17 cellular contexts compared by ENCODE assay signal in genomic region chr15:55661431-55661830, GRCh38.
DNase-seq lines count a peak whose midpoint lies in the region; ATAC-seq and FAIRE-seq lines count a peak whose summit lies in the region.
"Had no signal": no experiment of that assay in that cellular context is flagged by ENCODE, and none has a peak within 500 bp of the region (broad histone marks: within the 10 kb centered on the region; RNA-seq: fewer than 3 reads in every experiment).

No MANE protein-coding gene starts in this region.

- H3K36me3 ChIP-seq in iPS DF 6.9 (ENCODE audit: control insufficient read depth, insufficient read depth, low read length), result no peaks in the 10 kb centered on the region

- intact Hi-C loops in activated naive CD4-positive, alpha-beta T cell treated with anti-CD3 and anti-CD28 coated beads for 36 hours (cut with micrococcal nuclease), result no loop called here

- H3K27me3 Mint-ChIP-seq in activated naive CD4-positive, alpha-beta T cell treated with anti-CD3 and anti-CD28 coated beads for 36 hours (ENCODE audit: low read depth), result no peaks in the 10 kb centered on the region
- H3K27me3 Mint-ChIP-seq in stimulated activated memory B cell treated with anti-CD40 and anti-IgM and Interleukin-4, amounts not matched to agents 10 μg/mL and 1 μg/mL and 100 μg/mL, for 72 hours, result no peaks in the 10 kb centered on the region

- no peaks in the 10 kb centered on the region for H3K9me3 Mint-ChIP-seq in activated naive CD4-positive, alpha-beta T cell treated with anti-CD3 and anti-CD28 coated beads for 36 hours
- no peaks in the 10 kb centered on the region for H3K9me3 Mint-ChIP-seq in stimulated activated memory B cell treated with anti-CD40 and anti-IgM and Interleukin-4, amounts not matched to agents 10 μg/mL and 1 μg/mL and 100 μg/mL, for 72 hours

- H3K9me3 ChIP-seq in iPS DF 6.9 (ENCODE audit: control insufficient read depth, insufficient read depth, low read length), result no peaks in the 10 kb centered on the region

- H3K4me1 ChIP-seq in iPS DF 6.9 (ENCODE audit: control insufficient read depth, insufficient read depth, low read length), result peaks cover 4% of the 10 kb centered on the region; the same call in 1 of the 2 replicates

- H3K27ac ChIP-seq in iPS DF 6.9 (ENCODE audit: low read length), result no peak overlapping the region

- peaks cover 5% of the 10 kb centered on the region for H3K4me1 Mint-ChIP-seq in activated naive CD4-positive, alpha-beta T cell treated with anti-CD3 and anti-CD28 coated beads for 36 hours (ENCODE audit: low read depth)
- H3K4me1 Mint-ChIP-seq in stimulated activated memory B cell treated with anti-CD40 and anti-IgM and Interleukin-4, amounts not matched to agents 10 μg/mL and 1 μg/mL and 100 μg/mL, for 72 hours, result no peaks in the 10 kb centered on the region

- peak; percentile 34 for ATAC-seq in stimulated activated memory B cell treated with anti-CD40 and anti-IgM and Interleukin-4, amounts not matched to agents 10 μg/mL and 1 μg/mL and 100 μg/mL, for 72 hours
- ATAC-seq in HG02870 (IDR thresholded peaks at IDR 0.05; ENCODE audit: unreplicated experiment), result no peak
- ATAC-seq: HCT116, K562 had no signal

- no peaks in the 10 kb centered on the region for H3K36me3 Mint-ChIP-seq in activated naive CD4-positive, alpha-beta T cell treated with anti-CD3 and anti-CD28 coated beads for 36 hours (ENCODE audit: low read depth)
- no peaks in the 10 kb centered on the region for H3K36me3 Mint-ChIP-seq in stimulated activated memory B cell treated with anti-CD40 and anti-IgM and Interleukin-4, amounts not matched to agents 10 μg/mL and 1 μg/mL and 100 μg/mL, for 72 hours

- no peaks in the 10 kb centered on the region for H3K27me3 ChIP-seq in iPS DF 6.9 (ENCODE audit: control insufficient read depth, insufficient read depth, low read length)

- no peak overlapping the region for H3K27ac Mint-ChIP-seq in activated naive CD4-positive, alpha-beta T cell treated with anti-CD3 and anti-CD28 coated beads for 36 hours
- H3K27ac Mint-ChIP-seq in stimulated activated memory B cell treated with anti-CD40 and anti-IgM and Interleukin-4, amounts not matched to agents 10 μg/mL and 1 μg/mL and 100 μg/mL, for 72 hours, result no peak overlapping the region

- DNase-seq in activated naive CD4-positive, alpha-beta T cell treated with anti-CD3 and anti-CD28 coated beads for 36 hours, result peak; percentile 7
- DNase-seq in activated naive CD4-positive, alpha-beta T cell treated with Interleukin-2 at 50 U/mL for 16 hours, result no peak
- DNase-seq in amniotic epithelial cell (ENCODE audit: low read depth) (peak; percentile 75), iPS DF 6.9 (ENCODE audit: low read depth, low spot score) (peak; percentile 37), frontal cortex (ENCODE audit: low spot score in 2 of 2) (no peak), mesenteric fat pad (ENCODE audit: low spot score) (no peak)
- DNase-seq: activated CD4-positive, CD25-positive, alpha-beta regulatory T cell treated with anti-CD3 and anti-CD28 coated beads, Interleukin-2, amount 50 U/mL, for 72 hours; DMS153; erythroblast; NCI-H2029 treated with DMSO at 0.1 percent for 48 hours; stimulated activated CD4-positive, alpha-beta T cell treated with anti-CD3 and anti-CD28 coated beads, Interleukin-12 subunit alpha, Interleukin-12 subunit beta, amount 100 ng/mL, for 4 hours; stimulated activated CD8-positive, alpha-beta memory T cell treated with anti-CD3 and anti-CD28 coated beads, Interleukin-4, amount 100 ng/mL, for 48 hours had no signal

- H3K4me3 Mint-ChIP-seq in activated naive CD4-positive, alpha-beta T cell treated with anti-CD3 and anti-CD28 coated beads for 36 hours, result no peak overlapping the region
- no peak overlapping the region for H3K4me3 Mint-ChIP-seq in stimulated activated memory B cell treated with anti-CD40 and anti-IgM and Interleukin-4, amounts not matched to agents 10 μg/mL and 1 μg/mL and 100 μg/mL, for 72 hours

- H3K4me3 ChIP-seq in iPS DF 6.9 (ENCODE audit: low read length), result no peak overlapping the region
- H3K4me3 ChIP-seq: K562 had no signal

- CTCF ChIA-PET in activated naive CD4-positive, alpha-beta T cell treated with anti-CD3 and anti-CD28 coated beads for 36 hours (lab: Charles Lee), result no interaction called here

- no peak for FAIRE-seq in frontal cortex (lab: Jason Lieb, UNC)
- FAIRE-seq: GM12891, K562 had no signal

Comparison
In these comparisons a context has a peak if more than half of its experiments do, and no peak if none do; other contexts are left out.
1. DNase-seq: peak in activated naive CD4-positive, alpha-beta T cell treated with anti-CD3 and anti-CD28 coated beads for 36 hours (single experiment), amniotic epithelial cell (single experiment) and iPS DF 6.9 (single experiment); none in activated naive CD4-positive, alpha-beta T cell treated with Interleukin-2 at 50 U/mL for 16 hours (single experiment), frontal cortex (0 of 2) and mesenteric fat pad (single experiment).